ENCODE assay signal across 1 cellular context in genomic region chr11:67317365-67318238, GRCh38.
A peak's percentile ranks its signal among the peaks of the same experiment; 100 is the strongest.
TF ChIP-seq lines count a peak whose summit lies in the region.

No MANE protein-coding gene starts in this region.

TF ChIP-seq in GM12878, 131 proteins besides CTCF, POLR2A, EP300 and RAD21 (continued from another document):
- TF ChIP-seq, protein P1, sequence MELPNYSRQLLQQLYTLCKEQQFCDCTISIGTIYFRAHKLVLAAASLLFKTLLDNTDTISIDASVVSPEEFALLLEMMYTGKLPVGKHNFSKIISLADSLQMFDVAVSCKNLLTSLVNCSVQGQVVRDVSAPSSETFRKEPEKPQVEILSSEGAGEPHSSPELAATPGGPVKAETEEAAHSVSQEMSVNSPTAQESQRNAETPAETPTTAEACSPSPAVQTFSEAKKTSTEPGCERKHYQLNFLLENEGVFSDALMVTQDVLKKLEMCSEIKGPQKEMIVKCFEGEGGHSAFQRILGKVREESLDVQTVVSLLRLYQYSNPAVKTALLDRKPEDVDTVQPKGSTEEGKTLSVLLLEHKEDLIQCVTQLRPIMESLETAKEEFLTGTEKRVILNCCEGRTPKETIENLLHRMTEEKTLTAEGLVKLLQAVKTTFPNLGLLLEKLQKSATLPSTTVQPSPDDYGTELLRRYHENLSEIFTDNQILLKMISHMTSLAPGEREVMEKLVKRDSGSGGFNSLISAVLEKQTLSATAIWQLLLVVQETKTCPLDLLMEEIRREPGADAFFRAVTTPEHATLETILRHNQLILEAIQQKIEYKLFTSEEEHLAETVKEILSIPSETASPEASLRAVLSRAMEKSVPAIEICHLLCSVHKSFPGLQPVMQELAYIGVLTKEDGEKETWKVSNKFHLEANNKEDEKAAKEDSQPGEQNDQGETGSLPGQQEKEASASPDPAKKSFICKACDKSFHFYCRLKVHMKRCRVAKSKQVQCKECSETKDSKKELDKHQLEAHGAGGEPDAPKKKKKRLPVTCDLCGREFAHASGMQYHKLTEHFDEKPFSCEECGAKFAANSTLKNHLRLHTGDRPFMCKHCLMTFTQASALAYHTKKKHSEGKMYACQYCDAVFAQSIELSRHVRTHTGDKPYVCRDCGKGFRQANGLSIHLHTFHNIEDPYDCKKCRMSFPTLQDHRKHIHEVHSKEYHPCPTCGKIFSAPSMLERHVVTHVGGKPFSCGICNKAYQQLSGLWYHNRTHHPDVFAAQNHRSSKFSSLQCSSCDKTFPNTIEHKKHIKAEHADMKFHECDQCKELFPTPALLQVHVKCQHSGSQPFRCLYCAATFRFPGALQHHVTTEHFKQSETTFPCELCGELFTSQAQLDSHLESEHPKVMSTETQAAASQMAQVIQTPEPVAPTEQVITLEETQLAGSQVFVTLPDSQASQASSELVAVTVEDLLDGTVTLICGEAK (IDR thresholded peaks at IDR 0.05; ENCODE audit: borderline replicate concordance) = peak; percentile 72; the same call in 1 of the 2 replicates
- TF ChIP-seq SUPT20H (IDR thresholded peaks at IDR 0.05; ENCODE audit: borderline replicate concordance, control insufficient read depth, low read depth, low read length) = no peak
- TF ChIP-seq, protein P2, sequence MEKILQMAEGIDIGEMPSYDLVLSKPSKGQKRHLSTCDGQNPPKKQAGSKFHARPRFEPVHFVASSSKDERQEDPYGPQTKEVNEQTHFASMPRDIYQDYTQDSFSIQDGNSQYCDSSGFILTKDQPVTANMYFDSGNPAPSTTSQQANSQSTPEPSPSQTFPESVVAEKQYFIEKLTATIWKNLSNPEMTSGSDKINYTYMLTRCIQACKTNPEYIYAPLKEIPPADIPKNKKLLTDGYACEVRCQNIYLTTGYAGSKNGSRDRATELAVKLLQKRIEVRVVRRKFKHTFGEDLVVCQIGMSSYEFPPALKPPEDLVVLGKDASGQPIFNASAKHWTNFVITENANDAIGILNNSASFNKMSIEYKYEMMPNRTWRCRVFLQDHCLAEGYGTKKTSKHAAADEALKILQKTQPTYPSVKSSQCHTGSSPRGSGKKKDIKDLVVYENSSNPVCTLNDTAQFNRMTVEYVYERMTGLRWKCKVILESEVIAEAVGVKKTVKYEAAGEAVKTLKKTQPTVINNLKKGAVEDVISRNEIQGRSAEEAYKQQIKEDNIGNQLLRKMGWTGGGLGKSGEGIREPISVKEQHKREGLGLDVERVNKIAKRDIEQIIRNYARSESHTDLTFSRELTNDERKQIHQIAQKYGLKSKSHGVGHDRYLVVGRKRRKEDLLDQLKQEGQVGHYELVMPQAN (conservative IDR thresholded peaks at IDR 0.05) = peak; percentile 37; the same call in 1 of the 2 replicates
- TF ChIP-seq, protein P3, sequence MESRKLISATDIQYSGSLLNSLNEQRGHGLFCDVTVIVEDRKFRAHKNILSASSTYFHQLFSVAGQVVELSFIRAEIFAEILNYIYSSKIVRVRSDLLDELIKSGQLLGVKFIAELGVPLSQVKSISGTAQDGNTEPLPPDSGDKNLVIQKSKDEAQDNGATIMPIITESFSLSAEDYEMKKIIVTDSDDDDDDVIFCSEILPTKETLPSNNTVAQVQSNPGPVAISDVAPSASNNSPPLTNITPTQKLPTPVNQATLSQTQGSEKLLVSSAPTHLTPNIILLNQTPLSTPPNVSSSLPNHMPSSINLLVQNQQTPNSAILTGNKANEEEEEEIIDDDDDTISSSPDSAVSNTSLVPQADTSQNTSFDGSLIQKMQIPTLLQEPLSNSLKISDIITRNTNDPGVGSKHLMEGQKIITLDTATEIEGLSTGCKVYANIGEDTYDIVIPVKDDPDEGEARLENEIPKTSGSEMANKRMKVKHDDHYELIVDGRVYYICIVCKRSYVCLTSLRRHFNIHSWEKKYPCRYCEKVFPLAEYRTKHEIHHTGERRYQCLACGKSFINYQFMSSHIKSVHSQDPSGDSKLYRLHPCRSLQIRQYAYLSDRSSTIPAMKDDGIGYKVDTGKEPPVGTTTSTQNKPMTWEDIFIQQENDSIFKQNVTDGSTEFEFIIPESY (IDR thresholded peaks at IDR 0.05) = no peak
- TF ChIP-seq E4F1 (IDR thresholded peaks at IDR 0.05; ENCODE audit: borderline replicate concordance, partially characterized antibody) = no peak
- no peak for TF ChIP-seq CHD4 (IDR thresholded peaks at IDR 0.05)
- TF ChIP-seq, protein P4, sequence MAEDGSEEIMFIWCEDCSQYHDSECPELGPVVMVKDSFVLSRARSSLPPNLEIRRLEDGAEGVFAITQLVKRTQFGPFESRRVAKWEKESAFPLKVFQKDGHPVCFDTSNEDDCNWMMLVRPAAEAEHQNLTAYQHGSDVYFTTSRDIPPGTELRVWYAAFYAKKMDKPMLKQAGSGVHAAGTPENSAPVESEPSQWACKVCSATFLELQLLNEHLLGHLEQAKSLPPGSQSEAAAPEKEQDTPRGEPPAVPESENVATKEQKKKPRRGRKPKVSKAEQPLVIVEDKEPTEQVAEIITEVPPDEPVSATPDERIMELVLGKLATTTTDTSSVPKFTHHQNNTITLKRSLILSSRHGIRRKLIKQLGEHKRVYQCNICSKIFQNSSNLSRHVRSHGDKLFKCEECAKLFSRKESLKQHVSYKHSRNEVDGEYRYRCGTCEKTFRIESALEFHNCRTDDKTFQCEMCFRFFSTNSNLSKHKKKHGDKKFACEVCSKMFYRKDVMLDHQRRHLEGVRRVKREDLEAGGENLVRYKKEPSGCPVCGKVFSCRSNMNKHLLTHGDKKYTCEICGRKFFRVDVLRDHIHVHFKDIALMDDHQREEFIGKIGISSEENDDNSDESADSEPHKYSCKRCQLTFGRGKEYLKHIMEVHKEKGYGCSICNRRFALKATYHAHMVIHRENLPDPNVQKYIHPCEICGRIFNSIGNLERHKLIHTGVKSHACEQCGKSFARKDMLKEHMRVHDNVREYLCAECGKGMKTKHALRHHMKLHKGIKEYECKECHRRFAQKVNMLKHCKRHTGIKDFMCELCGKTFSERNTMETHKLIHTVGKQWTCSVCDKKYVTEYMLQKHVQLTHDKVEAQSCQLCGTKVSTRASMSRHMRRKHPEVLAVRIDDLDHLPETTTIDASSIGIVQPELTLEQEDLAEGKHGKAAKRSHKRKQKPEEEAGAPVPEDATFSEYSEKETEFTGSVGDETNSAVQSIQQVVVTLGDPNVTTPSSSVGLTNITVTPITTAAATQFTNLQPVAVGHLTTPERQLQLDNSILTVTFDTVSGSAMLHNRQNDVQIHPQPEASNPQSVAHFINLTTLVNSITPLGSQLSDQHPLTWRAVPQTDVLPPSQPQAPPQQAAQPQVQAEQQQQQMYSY (CRISPR knock-in tag; IDR thresholded peaks at IDR 0.05) = no peak
- 0 out of 2 replicates have a peak, but pooled peaks have one; percentile 7 for TF ChIP-seq BCL11A (IDR thresholded peaks at IDR 0.05; ENCODE audit: low read depth, low read length)
- TF ChIP-seq MYB (IDR thresholded peaks at IDR 0.05; ENCODE audit: borderline replicate concordance, low read depth, low read length) = 0 out of 2 replicates have a peak, but pooled peaks have one; percentile 15
- TF ChIP-seq RB1 (IDR thresholded peaks at IDR 0.05; ENCODE audit: borderline replicate concordance) = peak; percentile 86; the same call in 1 of the 2 replicates
- peak; percentile 91 for TF ChIP-seq SIX5 (IDR thresholded peaks at IDR 0.05; ENCODE audit: low read depth, low read length, severe bottlenecking)
- no peak for TF ChIP-seq KDM1A (IDR thresholded peaks at IDR 0.05; ENCODE audit: borderline replicate concordance)
- TF ChIP-seq CBFB (IDR thresholded peaks at IDR 0.05; ENCODE audit: low read depth) = peak; percentile 97
- TF ChIP-seq HDGF (IDR thresholded peaks at IDR 0.05) = peak; percentile 69
- TF ChIP-seq NBN (IDR thresholded peaks at IDR 0.05) = peak; percentile 93
